19 cellular contexts compared by ENCODE assay signal in the genomic region with DNA sequence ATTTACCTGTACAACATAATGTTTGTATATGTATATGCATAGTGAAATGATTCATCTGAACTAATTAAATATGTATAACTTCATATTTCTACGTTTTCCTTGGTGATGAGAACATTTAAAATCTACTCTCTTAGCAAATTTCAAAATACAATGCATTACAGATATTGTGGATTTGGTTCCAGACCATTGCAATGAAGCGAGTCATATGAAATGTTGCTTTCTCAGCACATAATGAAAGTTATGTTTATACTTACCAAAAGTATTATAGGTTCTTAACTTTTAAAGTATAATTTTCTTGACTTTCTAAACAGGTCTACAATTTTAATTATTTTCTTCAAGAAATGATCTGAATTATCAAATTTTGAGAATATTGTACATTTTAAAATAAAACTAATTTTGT.
"Had no signal": no experiment of that assay in that cellular context is flagged by ENCODE, and none has a peak within 500 bp of the region (broad histone marks: within the 10 kb centered on the region; RNA-seq: fewer than 3 reads in every experiment).

No MANE protein-coding gene starts in this region.

- H3K27me3 ChIP-seq: esophagus muscularis mucosa, ovary, right lobe of liver, suprapubic skin, vagina had no signal

- H3K36me3 ChIP-seq: esophagus muscularis mucosa, ovary, right lobe of liver, suprapubic skin, vagina had no signal

- ATAC-seq: natural killer cell; right lobe of liver; stimulated activated naive CD8-positive, alpha-beta T cell treated with anti-CD3 and anti-CD28 coated beads, Interleukin-15, amount 100 ng/mL, for 72 hours; T-cell; WTC11 had no signal

- H3K4me3 ChIP-seq: esophagus muscularis mucosa, ovary, right lobe of liver, suprapubic skin, vagina had no signal

- DNase-seq: activated CD4-positive, alpha-beta memory T cell treated with anti-CD3 and anti-CD28 coated beads for 36 hours; activated CD4-positive, alpha-beta T cell treated with anti-CD3 and anti-CD28 coated beads for 4 hours; activated T-cell treated with anti-CD3 and anti-CD28 coated beads for 4 hours; anterior cingulate cortex; effector CD8-positive, alpha-beta T cell; immature natural killer cell; natural killer cell; ovary; right lobe of liver; small intestine; stimulated activated CD4-positive, alpha-beta T cell treated with anti-CD3 and anti-CD28 coated beads, Interleukin-15, amount 100 ng/mL, for 24 hours; stimulated activated CD4-positive, alpha-beta T cell treated with anti-CD3 and anti-CD28 coated beads, Interleukin-2, amount 100 ng/mL, for 48 hours; stimulated activated naive CD8-positive, alpha-beta T cell treated with anti-CD3 and anti-CD28 coated beads, Interleukin-15, amount 100 ng/mL, for 72 hours; T-cell; trophoblast cell had no signal

- FAIRE-seq: small intestine had no signal

- H3K27ac ChIP-seq: esophagus muscularis mucosa, ovary, right lobe of liver, suprapubic skin, vagina had no signal

- H3K4me1 ChIP-seq: esophagus muscularis mucosa, right lobe of liver, suprapubic skin, vagina had no signal

- H3K9me3 ChIP-seq: esophagus muscularis mucosa, ovary, right lobe of liver, suprapubic skin, vagina had no signal
